Comparison of ENCODE assay signal across 11 cellular contexts in genomic region chr12:67540920-67541624, GRCh38.
DNase-seq lines count a peak whose midpoint lies in the region; ATAC-seq and TF ChIP-seq lines count a peak whose summit lies in the region.
"Had no signal": no experiment of that assay in that cellular context is flagged by ENCODE, and none has a peak within 500 bp of the region (broad histone marks: within the 10 kb centered on the region; RNA-seq: fewer than 3 reads in every experiment).

No MANE protein-coding gene starts in this region.

- no peak overlapping the region for H2BK120ac ChIP-seq in IMR-90 (ENCODE audit: low read depth, low read length)

- CTCF ChIA-PET in IMR-90 (lab: Yijun Ruan, JAX): no interaction called here
- CTCF ChIA-PET in OCI-LY7 (lab: Charles Lee; ENCODE audit: unreplicated experiment): no interaction called here

- no peaks in the 10 kb centered on the region for H3K79me1 ChIP-seq in IMR-90 (ENCODE audit: low read depth in 1 of 2, low read length in 2 of 2)

- no peak overlapping the region for H2BK15ac ChIP-seq in IMR-90 (ENCODE audit: low read depth, low read length)

- H3K27ac ChIP-seq in IMR-90 (ENCODE audit: insufficient read depth, low read length): no peak overlapping the region
- H3K27ac ChIP-seq in OCI-LY7 (ENCODE audit: low read depth, low read length, poor library complexity, severe bottlenecking): no peak overlapping the region

- no peak overlapping the region for H3K23ac ChIP-seq in IMR-90 (ENCODE audit: low read depth, low read length)

- ATAC-seq in GM18505 (IDR thresholded peaks at IDR 0.05; ENCODE audit: unreplicated experiment) (peak; percentile 90), GM21526 (IDR thresholded peaks at IDR 0.05; ENCODE audit: low FRiP score, unreplicated experiment) (peak; percentile 70), IMR-90 (ENCODE audit: low read depth) (no peak), memory B cell (ENCODE audit: low read depth) (no peak), left ventricle myocardium superior (no peak)

- WGBS in IMR-90 (ENCODE audit: extremely low coverage in 2 of 2, insufficient read length in 1 of 2), 2 experiments: 50 to 100% methylated on average over 1 of the region's 8 CpGs

- DNase-seq in IMR-90: peak; percentile 16
- DNase-seq in memory B cell (ENCODE audit: low spot score in 2 of 2): no peak
- no peak for DNase-seq in stimulated activated CD8-positive, alpha-beta memory T cell treated with anti-CD3 and anti-CD28 coated beads, Interleukin-4, amount 100 ng/mL, for 48 hours
- DNase-seq in left ventricle myocardium superior: no peak
- no peak for DNase-seq in OCI-LY7 (ENCODE audit: low spot score)
- DNase-seq: activated CD4-positive, alpha-beta T cell treated with anti-CD3 and anti-CD28 coated beads, Interleukin-2, amount 10 ng/mL, durations not matched to agents 7 days and 5 days; amygdala; Karpas-422; NCI-H446 treated with DMSO at 0.1 percent for 48 hours had no signal

- no peak overlapping the region for H3K14ac ChIP-seq in IMR-90 (replicated peaks; ENCODE audit: low read depth, low read length)

- intact Hi-C loops in IMR-90 (cut with micrococcal nuclease) (loop anchor here (10.0 kb wide), 1 partner anchor 1004 kb away; no protein-coding TSS in a partner anchor), left ventricle myocardium superior (cut with micrococcal nuclease) (no loop called here), OCI-LY7 (cut with micrococcal nuclease; ENCODE audit: unreplicated experiment) (no loop called here)

- H4K20me1 ChIP-seq in IMR-90 (ENCODE audit: insufficient read depth, low read length) (no peaks in the 10 kb centered on the region), OCI-LY7 (ENCODE audit: insufficient read depth, low read length) (no peaks in the 10 kb centered on the region)

- BruUV-seq in IMR-90 (replicated peaks; lab: Mats Ljungman, UMichigan) (no TSS peak), OCI-LY7 (replicated peaks; lab: Mats Ljungman, UMichigan) (no TSS peak)

- H3K27me3 Mint-ChIP-seq in memory B cell: peaks cover 2% of the 10 kb centered on the region
- H3K27me3 Mint-ChIP-seq: activated CD4-positive, alpha-beta T cell treated with anti-CD3 and anti-CD28 coated beads, Interleukin-2, amount 10 ng/mL, durations not matched to agents 7 days and 5 days had no signal

- H3K9me3 ChIP-seq in IMR-90 (ENCODE audit: control insufficient read depth, insufficient read depth, low read length): no peaks in the 10 kb centered on the region
- no peaks in the 10 kb centered on the region for H3K9me3 ChIP-seq in OCI-LY7 (ENCODE audit: low read length)

- POLR2A ChIA-PET in IMR-90 (lab: Charles Lee; ENCODE audit: unreplicated experiment): no interaction called here
- POLR2A ChIA-PET in OCI-LY7 (lab: Charles Lee): no interaction called here

- H3K4me2 ChIP-seq in IMR-90 (ENCODE audit: low read depth, low read length) (no peak overlapping the region), OCI-LY7 (ENCODE audit: low read length) (no peak overlapping the region)

- no peak overlapping the region for H4K5ac ChIP-seq in IMR-90 (ENCODE audit: low read depth, low read length)

- H3K4me1 ChIP-seq in IMR-90 (ENCODE audit: control insufficient read depth, insufficient read depth, low read length) (no peaks in the 10 kb centered on the region), OCI-LY7 (ENCODE audit: insufficient read depth, low read length, poor library complexity, severe bottlenecking) (no peaks in the 10 kb centered on the region)

- H3K9ac ChIP-seq in IMR-90 (ENCODE audit: low read depth, low read length): no peak overlapping the region

- no peak for TF ChIP-seq CTCF in IMR-90 (conservative IDR thresholded peaks at IDR 0.05; ENCODE audit: low read depth, low read length)
- no peak for TF ChIP-seq CTCF in OCI-LY7 (conservative IDR thresholded peaks at IDR 0.05; ENCODE audit: low read length)

- H3K9me2 ChIP-seq in OCI-LY7 (ENCODE audit: insufficient read depth, low read length): no peaks in the 10 kb centered on the region

- TF ChIP-seq POLR2A in GM18505 (IDR thresholded peaks at IDR 0.05; ENCODE audit: borderline replicate concordance, extremely low read depth, insufficient read depth, insufficient read length) (no peak), IMR-90 (IDR thresholded peaks at IDR 0.05; ENCODE audit: low read depth, low read length) (no peak)

- H2AK5ac ChIP-seq in IMR-90 (ENCODE audit: low read depth, low read length): no peak overlapping the region

- no peak overlapping the region for H2BK20ac ChIP-seq in IMR-90 (ENCODE audit: low read depth, low read length)

- no peak for TF ChIP-seq RAD21 in IMR-90 (IDR thresholded peaks at IDR 0.05; ENCODE audit: low read length)

- no peak overlapping the region for H3K4ac ChIP-seq in IMR-90 (ENCODE audit: low read depth, low read length)

- no peak overlapping the region for H2BK5ac ChIP-seq in IMR-90 (ENCODE audit: low read depth, low read length, poor library complexity, severe bottlenecking)

- H3K27ac Mint-ChIP-seq in memory B cell: peak overlapping the region; percentile 9
- H3K27ac Mint-ChIP-seq: activated CD4-positive, alpha-beta T cell treated with anti-CD3 and anti-CD28 coated beads, Interleukin-2, amount 10 ng/mL, durations not matched to agents 7 days and 5 days had no signal

- dilution Hi-C loops in IMR-90 (cut with HindIII; ENCODE audit: low sequenced_read_pairs, unreplicated experiment): no loop called here

- H3K9me1 ChIP-seq in IMR-90 (ENCODE audit: insufficient read depth, low read length): no peaks in the 10 kb centered on the region

- no peaks in the 10 kb centered on the region for H3K79me2 ChIP-seq in OCI-LY7 (ENCODE audit: insufficient read depth, low read depth, low read length)

- H3K36me3 ChIP-seq in IMR-90 (ENCODE audit: control insufficient read depth, insufficient read depth, low read length): no peaks in the 10 kb centered on the region
- H3K36me3 ChIP-seq in OCI-LY7 (ENCODE audit: insufficient read depth, low read length): no peaks in the 10 kb centered on the region

- H2AFZ ChIP-seq in IMR-90 (replicated peaks; ENCODE audit: low read length, poor library complexity) (no peak overlapping the region), OCI-LY7 (ENCODE audit: low read length) (no peak overlapping the region)

- H3K18ac ChIP-seq in IMR-90 (ENCODE audit: low read depth, low read length): no peak overlapping the region

- in situ Hi-C loops in IMR-90 (cut with MboI; ENCODE audit: low sequenced_read_pairs): no loop called here

- no peaks in the 10 kb centered on the region for H3K9me3 Mint-ChIP-seq in memory B cell

- no peak overlapping the region for H3K56ac ChIP-seq in IMR-90 (ENCODE audit: extremely low read depth, insufficient read depth, low read length)

- H3K4me3 Mint-ChIP-seq in memory B cell: no peak overlapping the region
- H3K4me3 Mint-ChIP-seq: activated CD4-positive, alpha-beta T cell treated with anti-CD3 and anti-CD28 coated beads, Interleukin-2, amount 10 ng/mL, durations not matched to agents 7 days and 5 days had no signal

- H4K91ac ChIP-seq in IMR-90 (ENCODE audit: insufficient read depth, low read depth, low read length): no peak overlapping the region

- peaks cover 12% of the 10 kb centered on the region for H3K27me3 ChIP-seq in IMR-90 (ENCODE audit: control insufficient read depth, insufficient read depth, low read length)

- H2AK9ac ChIP-seq in IMR-90 (replicated peaks; ENCODE audit: low read depth, low read length, poor library complexity): no peak overlapping the region

- H3K36me3 Mint-ChIP-seq in memory B cell: no peaks in the 10 kb centered on the region

- H4K8ac ChIP-seq in IMR-90 (ENCODE audit: low read depth in 2 of 2, low read length in 2 of 2): no peak overlapping the region

- H3K4me1 Mint-ChIP-seq in memory B cell: peaks cover 8% of the 10 kb centered on the region

- H3K4me3 ChIP-seq in IMR-90 (ENCODE audit: insufficient read depth, low read depth, low read length) (no peak overlapping the region), OCI-LY7 (ENCODE audit: low read depth, low read length, poor library complexity, severe bottlenecking) (no peak overlapping the region)

TF ChIP-seq in IMR-90, 13 proteins besides CTCF, POLR2A, EP300 and RAD21:
- TF ChIP-seq FOS (IDR thresholded peaks at IDR 0.05; ENCODE audit: low read depth, low read length): no peak
- peak; percentile 69 for TF ChIP-seq USF2 (IDR thresholded peaks at IDR 0.05; ENCODE audit: low read depth, low read length)

Comparison
In these comparisons a context has a peak if more than half of its experiments do, and no peak if none do; other contexts are left out.
1. ATAC-seq: peak in GM18505 (single experiment) and GM21526 (single experiment); none in IMR-90 (single experiment), memory B cell (single experiment) and left ventricle myocardium superior (single experiment).